ENCODE assay signal across 1 cellular context in genomic region chr1:113146242-113147072, GRCh38.
TF ChIP-seq lines count a peak whose summit lies in the region.

No MANE protein-coding gene starts in this region.

TF ChIP-seq in IMR-90, 13 proteins besides CTCF, POLR2A, EP300 and RAD21:
- TF ChIP-seq RCOR1 (IDR thresholded peaks at IDR 0.05; ENCODE audit: insufficient replicate concordance, low read length) (no peak), USF2 (IDR thresholded peaks at IDR 0.05; ENCODE audit: low read depth, low read length) (no peak)
